In genomic region chr4:3852309-3852708, GRCh38 we compare ENCODE assay signal across 16 cellular contexts.
A peak's percentile ranks its signal among the peaks of the same experiment; 100 is the strongest.
DNase-seq lines count a peak whose midpoint lies in the region; ATAC-seq and TF ChIP-seq lines count a peak whose summit lies in the region.
"Had no signal": no experiment of that assay in that cellular context is flagged by ENCODE, and none has a peak within 500 bp of the region (broad histone marks: within the 10 kb centered on the region; RNA-seq: fewer than 3 reads in every experiment).

No MANE protein-coding gene starts in this region.

- no peak overlapping the region for H3K23ac ChIP-seq in H9 (ENCODE audit: insufficient read length, low read depth, low read length)

- H3K23me2 ChIP-seq in H9 (ENCODE audit: insufficient read length, low read depth, low read length, poor library complexity, severe bottlenecking), result no peaks in the 10 kb centered on the region

- no peak overlapping the region for H2AFZ ChIP-seq in H9 (ENCODE audit: low read length)

- no peak overlapping the region for H2BK20ac ChIP-seq in H9 (ENCODE audit: low read depth, low read length, poor library complexity, severe bottlenecking)

- no CpG with 5 or more reads among the region's 11 CpGs for WGBS in H9 (ENCODE audit: extremely low coverage, insufficient read length, low lambda C conversion rate)

- peaks cover 30 to 37% (median 33%) of the 10 kb centered on the region in 11 experiments for H3K9me3 ChIP-seq in BLaER1 treated with 17β-estradiol and CSF1 and Interleukin-3, amounts not matched to agents 10 nM and 100 nM (replicated peaks in 1 of 11)
- H3K9me3 ChIP-seq in H9 (ENCODE audit: control insufficient read depth, low read depth, low read length), result no peaks in the 10 kb centered on the region
- H3K9me3 ChIP-seq: Caco-2, HAP-1 had no signal

- H3K4me1 ChIP-seq in BLaER1 treated with 17β-estradiol and CSF1 and Interleukin-3, amounts not matched to agents 10 nM and 100 nM, result peaks cover 0 to 46% (median 26%) of the 10 kb centered on the region in 10 experiments; a peak in 15 of 20 replicates
- peaks cover 13% of the 10 kb centered on the region for H3K4me1 ChIP-seq in H9 (ENCODE audit: insufficient read depth, low read length)
- H3K4me1 ChIP-seq: Caco-2, HAP-1 had no signal

- no peak overlapping the region for H3K27ac Mint-ChIP-seq in H9
- no peak overlapping the region for H3K27ac Mint-ChIP-seq in endothelial cell (ENCODE audit: unreplicated experiment)
- H3K27ac Mint-ChIP-seq: CD4-positive, alpha-beta T cell; IgD-negative memory B cell had no signal

- no peak for ATAC-seq in GM19463 (IDR thresholded peaks at IDR 0.05; ENCODE audit: unreplicated experiment)
- ATAC-seq: HepG2 had no signal

- H3K9ac ChIP-seq in BLaER1 treated with 17β-estradiol and CSF1 and Interleukin-3, amounts not matched to agents 10 nM and 100 nM, result no peak overlapping the region
- no peak overlapping the region for H3K9ac ChIP-seq in H9 (ENCODE audit: extremely low read depth, insufficient read length, low read length)

- no peak overlapping the region for H4K91ac ChIP-seq in H9 (ENCODE audit: insufficient read length, low read depth, low read length)

- no peak overlapping the region for H4K5ac ChIP-seq in H9 (ENCODE audit: insufficient read length, low read depth, low read length)

- no peak overlapping the region for H3K27ac ChIP-seq in BLaER1 treated with 17β-estradiol and CSF1 and Interleukin-3, amounts not matched to agents 10 nM and 100 nM
- H3K27ac ChIP-seq in H9 (ENCODE audit: insufficient read length, low read depth, low read length) (no peak overlapping the region), VCaP (peak overlapping the region; percentile 16; the same call in 1 of the 2 replicates)

- peaks cover 41 to 51% of the 10 kb centered on the region in 2 experiments for H3K4me1 Mint-ChIP-seq in H9
- H3K4me1 Mint-ChIP-seq in endothelial cell (ENCODE audit: unreplicated experiment), result no peaks in the 10 kb centered on the region

- no peak overlapping the region for H2BK12ac ChIP-seq in H9 (ENCODE audit: insufficient read length, low read depth, low read length)

- H3T11ph ChIP-seq in H9 (ENCODE audit: low read length), result no peak overlapping the region

- DNase-seq in H9 (peak; percentile 82), MV-4-11 (lab: John Stamatoyannopoulos, UW) (no peak), endothelial cell (ENCODE audit: low spot score) (no peak)
- no peak for DNase-seq in central memory CD4-positive, alpha-beta T cell
- DNase-seq: 8988T; Caco-2; CD4-positive, alpha-beta T cell; GF-D8; GOT3; KBM-7 had no signal

- no peak overlapping the region for H3K56ac ChIP-seq in H9 (ENCODE audit: insufficient read length, low read depth, low read length)

- no peak overlapping the region for H3K18ac ChIP-seq in H9 (ENCODE audit: insufficient read length, low read depth, low read length)

- H2BK15ac ChIP-seq in H9 (ENCODE audit: low read depth, low read length), result no peak overlapping the region

- H3K4me3 ChIP-seq in BLaER1 treated with 17β-estradiol and CSF1 and Interleukin-3, amounts not matched to agents 10 nM and 100 nM, result no peak overlapping the region
- H3K4me3 ChIP-seq: HAP-1 had no signal

- H4K20me1 ChIP-seq in BLaER1 treated with 17β-estradiol and CSF1 and Interleukin-3, amounts not matched to agents 10 nM and 100 nM, result peaks cover 0 to 18% (median 0%) of the 10 kb centered on the region in 11 experiments; a peak in 3 of 22 replicates
- H4K20me1 ChIP-seq in H9 (ENCODE audit: control insufficient read depth, insufficient read depth, insufficient read length), result no peaks in the 10 kb centered on the region

- no peak overlapping the region for H3K4me3 Mint-ChIP-seq in H9
- no peak overlapping the region for H3K4me3 Mint-ChIP-seq in endothelial cell (ENCODE audit: unreplicated experiment)
- H3K4me3 Mint-ChIP-seq: CD4-positive, alpha-beta T cell had no signal

- no peaks in the 10 kb centered on the region for H3K36me3 ChIP-seq in BLaER1 treated with 17β-estradiol and CSF1 and Interleukin-3, amounts not matched to agents 10 nM and 100 nM
- H3K36me3 ChIP-seq: HAP-1 had no signal

- H3K27me3 Mint-ChIP-seq in H9 (ENCODE audit: low read depth), result peaks cover 44% of the 10 kb centered on the region
- H3K27me3 Mint-ChIP-seq in endothelial cell (ENCODE audit: unreplicated experiment), result peaks cover 8% of the 10 kb centered on the region

- H3K4me2 ChIP-seq in BLaER1 treated with 17β-estradiol and CSF1 and Interleukin-3, amounts not matched to agents 10 nM and 100 nM, result peak overlapping the region in 6 of 11 experiments; percentile 54 to 72 (median 65); a peak in 12 of 22 replicates
- H3K4me2 ChIP-seq in H9 (ENCODE audit: insufficient read depth, insufficient read length, low read length), result no peak overlapping the region

- H3K4ac ChIP-seq in H9 (ENCODE audit: low read depth, low read length), result no peak overlapping the region

- no peaks in the 10 kb centered on the region for H3K27me3 ChIP-seq in BLaER1 treated with 17β-estradiol and CSF1 and Interleukin-3, amounts not matched to agents 10 nM and 100 nM
- H3K27me3 ChIP-seq in H9 (ENCODE audit: insufficient read depth, low read length), result no peaks in the 10 kb centered on the region

- H3K36me3 Mint-ChIP-seq in H9 (ENCODE audit: insufficient read depth in 1 of 3, low read depth in 3 of 3), result peaks cover 13 to 15% (median 15%) of the 10 kb centered on the region in 3 experiments; a peak in 6 of 7 replicates
- no peaks in the 10 kb centered on the region for H3K36me3 Mint-ChIP-seq in endothelial cell (ENCODE audit: low read depth, unreplicated experiment)

- H3K79me1 ChIP-seq in H9 (ENCODE audit: insufficient read depth, low read depth, low read length, poor library complexity, severe bottlenecking), result no peaks in the 10 kb centered on the region

- H3K79me2 ChIP-seq in H9 (ENCODE audit: insufficient read depth, low read length), result no peaks in the 10 kb centered on the region

- no peak overlapping the region for H2BK120ac ChIP-seq in H9 (ENCODE audit: low read depth, low read length, poor library complexity, severe bottlenecking)

- no peak for TF ChIP-seq CTCF in H9 (conservative IDR thresholded peaks at IDR 0.05)
- no peak for TF ChIP-seq CTCF in VCaP (conservative IDR thresholded peaks at IDR 0.05)
- no peak for TF ChIP-seq CTCF in endothelial cell (IDR thresholded peaks at IDR 0.05; ENCODE audit: unreplicated experiment)

- H3K9me3 Mint-ChIP-seq in H9, result peaks cover 10 to 21% of the 10 kb centered on the region in 2 experiments
- H3K9me3 Mint-ChIP-seq in endothelial cell (ENCODE audit: unreplicated experiment), result no peaks in the 10 kb centered on the region

- H3K14ac ChIP-seq in H9 (ENCODE audit: insufficient read depth, low read length), result no peak overlapping the region

- no peak overlapping the region for H2BK5ac ChIP-seq in H9 (ENCODE audit: insufficient read length, low read length)

- no peak overlapping the region for H4K8ac ChIP-seq in H9 (replicated peaks; ENCODE audit: insufficient read length, low read depth, low read length)

- H2AK5ac ChIP-seq in H9 (ENCODE audit: insufficient read length, low read length), result no peak overlapping the region
